2 cellular contexts compared by ENCODE assay signal in the genomic region with DNA sequence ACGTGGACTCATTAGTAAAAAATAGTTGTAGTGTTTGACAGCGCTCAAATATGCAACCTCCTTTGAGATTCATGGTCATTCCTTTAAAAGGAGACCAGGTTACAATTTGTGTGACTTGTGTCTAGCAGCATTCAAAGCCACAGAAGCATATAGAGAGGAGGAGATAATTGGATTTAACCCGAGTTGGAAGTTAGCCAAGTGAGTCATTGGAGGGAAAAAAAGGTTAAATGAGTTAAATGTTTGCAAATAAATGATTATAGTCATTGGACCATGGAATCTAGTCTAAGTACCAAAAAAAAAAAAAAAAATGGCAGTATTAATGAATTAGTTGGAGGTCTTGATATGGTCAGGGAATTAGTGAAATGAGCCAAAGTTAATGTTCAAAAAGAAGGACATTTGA.
A peak's percentile ranks its signal among the peaks of the same experiment; 100 is the strongest.
TF ChIP-seq lines count a peak whose summit lies in the region.

No MANE protein-coding gene starts in this region.

TF ChIP-seq in IMR-90, 13 proteins besides CTCF, POLR2A, EP300 and RAD21 (continued from another document):
- TF ChIP-seq, protein P1, sequence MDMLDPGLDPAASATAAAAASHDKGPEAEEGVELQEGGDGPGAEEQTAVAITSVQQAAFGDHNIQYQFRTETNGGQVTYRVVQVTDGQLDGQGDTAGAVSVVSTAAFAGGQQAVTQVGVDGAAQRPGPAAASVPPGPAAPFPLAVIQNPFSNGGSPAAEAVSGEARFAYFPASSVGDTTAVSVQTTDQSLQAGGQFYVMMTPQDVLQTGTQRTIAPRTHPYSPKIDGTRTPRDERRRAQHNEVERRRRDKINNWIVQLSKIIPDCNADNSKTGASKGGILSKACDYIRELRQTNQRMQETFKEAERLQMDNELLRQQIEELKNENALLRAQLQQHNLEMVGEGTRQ (IDR thresholded peaks at IDR 0.05; ENCODE audit: low read depth, low read length): no peak
- TF ChIP-seq, protein P2, sequence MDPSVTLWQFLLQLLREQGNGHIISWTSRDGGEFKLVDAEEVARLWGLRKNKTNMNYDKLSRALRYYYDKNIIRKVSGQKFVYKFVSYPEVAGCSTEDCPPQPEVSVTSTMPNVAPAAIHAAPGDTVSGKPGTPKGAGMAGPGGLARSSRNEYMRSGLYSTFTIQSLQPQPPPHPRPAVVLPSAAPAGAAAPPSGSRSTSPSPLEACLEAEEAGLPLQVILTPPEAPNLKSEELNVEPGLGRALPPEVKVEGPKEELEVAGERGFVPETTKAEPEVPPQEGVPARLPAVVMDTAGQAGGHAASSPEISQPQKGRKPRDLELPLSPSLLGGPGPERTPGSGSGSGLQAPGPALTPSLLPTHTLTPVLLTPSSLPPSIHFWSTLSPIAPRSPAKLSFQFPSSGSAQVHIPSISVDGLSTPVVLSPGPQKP (IDR thresholded peaks at IDR 0.05; ENCODE audit: borderline replicate concordance, low read depth, low read length): no peak
- TF ChIP-seq MXI1 (IDR thresholded peaks at IDR 0.05; ENCODE audit: borderline replicate concordance, low read depth, low read length) (no peak), MAZ (IDR thresholded peaks at IDR 0.05; ENCODE audit: borderline replicate concordance, low read depth, low read length) (no peak), FOS (IDR thresholded peaks at IDR 0.05; ENCODE audit: low read depth, low read length) (no peak)
TF ChIP-seq in IMR-90: peak in this region for 0.

TF ChIP-seq in SK-N-SH treated with all-trans-retinoic acid at 6 μM for 48 hours, 23 proteins besides CTCF, POLR2A, EP300 and RAD21 (continued from another document):
- TF ChIP-seq, protein P3, sequence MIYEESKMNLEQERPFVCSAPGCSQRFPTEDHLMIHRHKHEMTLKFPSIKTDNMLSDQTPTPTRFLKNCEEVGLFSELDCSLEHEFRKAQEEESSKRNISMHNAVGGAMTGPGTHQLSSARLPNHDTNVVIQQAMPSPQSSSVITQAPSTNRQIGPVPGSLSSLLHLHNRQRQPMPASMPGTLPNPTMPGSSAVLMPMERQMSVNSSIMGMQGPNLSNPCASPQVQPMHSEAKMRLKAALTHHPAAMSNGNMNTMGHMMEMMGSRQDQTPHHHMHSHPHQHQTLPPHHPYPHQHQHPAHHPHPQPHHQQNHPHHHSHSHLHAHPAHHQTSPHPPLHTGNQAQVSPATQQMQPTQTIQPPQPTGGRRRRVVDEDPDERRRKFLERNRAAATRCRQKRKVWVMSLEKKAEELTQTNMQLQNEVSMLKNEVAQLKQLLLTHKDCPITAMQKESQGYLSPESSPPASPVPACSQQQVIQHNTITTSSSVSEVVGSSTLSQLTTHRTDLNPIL (CRISPR knock-in tag; IDR thresholded peaks at IDR 0.05; ENCODE audit: low read depth): no peak
- no peak for TF ChIP-seq CSDC2 (CRISPR knock-in tag; IDR thresholded peaks at IDR 0.05)
- no peak for TF ChIP-seq GLIS3 (CRISPR knock-in tag; IDR thresholded peaks at IDR 0.05)
- TF ChIP-seq, protein P4, sequence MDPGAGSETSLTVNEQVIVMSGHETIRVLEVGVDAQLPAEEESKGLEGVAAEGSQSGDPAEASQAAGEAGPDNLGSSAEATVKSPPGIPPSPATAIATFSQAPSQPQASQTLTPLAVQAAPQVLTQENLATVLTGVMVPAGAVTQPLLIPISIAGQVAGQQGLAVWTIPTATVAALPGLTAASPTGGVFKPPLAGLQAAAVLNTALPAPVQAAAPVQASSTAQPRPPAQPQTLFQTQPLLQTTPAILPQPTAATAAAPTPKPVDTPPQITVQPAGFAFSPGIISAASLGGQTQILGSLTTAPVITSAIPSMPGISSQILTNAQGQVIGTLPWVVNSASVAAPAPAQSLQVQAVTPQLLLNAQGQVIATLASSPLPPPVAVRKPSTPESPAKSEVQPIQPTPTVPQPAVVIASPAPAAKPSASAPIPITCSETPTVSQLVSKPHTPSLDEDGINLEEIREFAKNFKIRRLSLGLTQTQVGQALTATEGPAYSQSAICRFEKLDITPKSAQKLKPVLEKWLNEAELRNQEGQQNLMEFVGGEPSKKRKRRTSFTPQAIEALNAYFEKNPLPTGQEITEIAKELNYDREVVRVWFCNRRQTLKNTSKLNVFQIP (CRISPR knock-in tag; IDR thresholded peaks at IDR 0.05; ENCODE audit: borderline replicate concordance, low read depth): no peak
- peak; percentile 75; the same call in 1 of the 2 replicates for TF ChIP-seq ZC3H10 (CRISPR knock-in tag; IDR thresholded peaks at IDR 0.05)
- TF ChIP-seq ARNTL (CRISPR knock-in tag; IDR thresholded peaks at IDR 0.05; ENCODE audit: borderline replicate concordance, low read depth): no peak
